18 cellular contexts compared by ENCODE assay signal in the genomic region with DNA sequence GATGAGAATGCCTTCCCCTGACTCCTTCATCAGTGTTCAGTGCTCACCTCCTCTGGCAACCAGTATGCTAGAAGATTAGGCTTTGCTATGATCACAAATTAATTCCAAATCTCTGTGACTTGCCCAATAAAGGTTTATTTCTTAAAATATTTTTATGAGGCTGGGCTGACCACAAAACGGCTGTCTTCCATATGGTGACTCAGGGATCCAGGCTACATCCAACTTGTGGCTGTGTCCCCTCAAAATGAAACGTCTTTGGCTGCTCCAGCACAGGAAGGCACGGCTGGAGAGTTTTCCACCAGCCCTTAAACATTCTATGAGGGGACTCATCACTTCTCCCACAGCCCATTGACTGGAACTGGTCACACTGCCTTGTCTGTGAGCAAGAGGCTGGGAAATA.
"Had no signal": no experiment of that assay in that cellular context is flagged by ENCODE, and none has a peak within 500 bp of the region (broad histone marks: within the 10 kb centered on the region; RNA-seq: fewer than 3 reads in every experiment).

No MANE protein-coding gene starts in this region.

- H3K9me3 ChIP-seq: gastrocnemius medialis, right lobe of liver, upper lobe of left lung had no signal

- H3K27ac ChIP-seq: gastrocnemius medialis, neural progenitor cell, parathyroid adenoma, right lobe of liver, thoracic aorta, tibial nerve, upper lobe of left lung had no signal

- H3K79me2 ChIP-seq: parathyroid adenoma had no signal

- ATAC-seq: gastrocnemius medialis; left lobe of liver; naive thymus-derived CD4-positive, alpha-beta T cell; right lobe of liver; stimulated activated naive B cell treated with anti-CD40 and anti-IgM and Interleukin-4, amounts not matched to agents 10 μg/mL and 1 μg/mL and 100 μg/mL, for 72 hours had no signal

- H3K36me3 ChIP-seq: gastrocnemius medialis, neural progenitor cell, right lobe of liver, thoracic aorta, upper lobe of left lung had no signal

- DNase-seq: dorsolateral prefrontal cortex; effector CD4-positive, alpha-beta T cell; foreskin fibroblast; gastrocnemius medialis; mesenchymal stem cell; midbrain; naive thymus-derived CD4-positive, alpha-beta T cell; right lobe of liver; small intestine; stimulated activated CD4-positive, alpha-beta T cell treated with anti-CD3 and anti-CD28 coated beads, Interleukin-15, amount 100 ng/mL, for 24 hours; stimulated activated CD4-positive, alpha-beta T cell treated with anti-CD3 and anti-CD28 coated beads, Interleukin-2, amount 100 ng/mL, for 48 hours; stimulated activated naive B cell treated with anti-CD40 and anti-IgM and Interleukin-4, amounts not matched to agents 10 μg/mL and 1 μg/mL and 100 μg/mL, for 72 hours; upper lobe of left lung had no signal

- H3K4me2 ChIP-seq: neural progenitor cell had no signal

- H3K27me3 ChIP-seq: dorsolateral prefrontal cortex, gastrocnemius medialis, neural progenitor cell, right lobe of liver, tibial nerve, upper lobe of left lung had no signal

- H3K9ac ChIP-seq: neural progenitor cell, parathyroid adenoma had no signal

- H2AFZ ChIP-seq: neural progenitor cell, parathyroid adenoma had no signal

- H3K4me3 ChIP-seq: dorsolateral prefrontal cortex, gastrocnemius medialis, neural progenitor cell, right lobe of liver, thoracic aorta, tibial nerve, upper lobe of left lung had no signal

- H3K4me1 ChIP-seq: gastrocnemius medialis, neural progenitor cell, parathyroid adenoma, right lobe of liver, tibial nerve, upper lobe of left lung had no signal
